ENCODE assay signal across 8 cellular contexts in genomic region chr19:19321143-19321577, GRCh38. TPM values are rescaled to one million over a fixed set of nuclear protein-coding genes. Genes with fewer than 3 reads are reported as not detected.
DNase-seq lines count a peak whose midpoint lies in the region; TF ChIP-seq lines count a peak whose summit lies in the region.

No MANE protein-coding gene starts in this region.

- peaks cover 18% of the 10 kb centered on the region for H3K79me2 ChIP-seq in trophoblast cell (ENCODE audit: control insufficient read depth, insufficient read depth, low read length, poor library complexity)

- no peak overlapping the region for H3K23ac ChIP-seq in trophoblast cell (ENCODE audit: low read length)

- H4K8ac ChIP-seq in trophoblast cell (ENCODE audit: low read depth, low read length), result peak overlapping the region; percentile 88

- peak overlapping the region; percentile 84 for H2BK5ac ChIP-seq in trophoblast cell (ENCODE audit: low read depth, low read length, poor library complexity)

- H3K4me1 ChIP-seq in trophoblast cell (ENCODE audit: control insufficient read depth in 1 of 2, insufficient read depth in 2 of 2, low read length in 2 of 2), result peaks cover 7 to 12% of the 10 kb centered on the region in 2 experiments

- H3K4me3 ChIP-seq in foreskin fibroblast (ENCODE audit: low read depth in 1 of 2, low read length in 2 of 2), result peak overlapping the region; percentile 89 to 97
- peak overlapping the region; percentile 99 for H3K4me3 ChIP-seq in trophoblast cell (ENCODE audit: low read depth, low read length)

- H4K12ac ChIP-seq in trophoblast cell (ENCODE audit: low read depth, low read length), result peak overlapping the region; percentile 43

- peak overlapping the region; percentile 94 for H3K4me2 ChIP-seq in trophoblast cell (ENCODE audit: low read length)

- H3K79me1 ChIP-seq in trophoblast cell (ENCODE audit: low read length), result peaks cover 15% of the 10 kb centered on the region

- no peak for TF ChIP-seq CTCF in foreskin fibroblast (IDR thresholded peaks at IDR 0.05; ENCODE audit: low read depth, low read length)

- H3K4ac ChIP-seq in trophoblast cell (ENCODE audit: low read depth, low read length), result peak overlapping the region; percentile 97

- H2BK120ac ChIP-seq in trophoblast cell (ENCODE audit: insufficient read depth, low read length, poor library complexity), result peak overlapping the region; percentile 90

- peak overlapping the region; percentile 95 for H2AK5ac ChIP-seq in trophoblast cell (ENCODE audit: low read length)

- WGBS in trophoblast cell (ENCODE audit: extremely low coverage, insufficient coverage, insufficient read length), result no CpG with 5 or more reads among the region's 33 CpGs

- no peak overlapping the region for H2BK12ac ChIP-seq in trophoblast cell (ENCODE audit: low read length)

- peak overlapping the region; percentile 69 for H3K27ac ChIP-seq in trophoblast cell (ENCODE audit: low read depth, low read length)

- H3K9ac ChIP-seq in trophoblast cell (ENCODE audit: low read length), result peak overlapping the region; percentile 98

- no peaks in the 10 kb centered on the region for H3K27me3 ChIP-seq in trophoblast cell (ENCODE audit: insufficient read depth, low read length)

- H3K9me3 ChIP-seq in trophoblast cell (ENCODE audit: insufficient read depth, low read depth, low read length), result no peaks in the 10 kb centered on the region

- DNase-seq in GM03348 (ENCODE audit: low spot score), result peak; percentile 45
- peak; percentile 69 for DNase-seq in HuH-7 (ENCODE audit: low spot score)
- peak; percentile 6 for DNase-seq in activated CD4-positive, alpha-beta T cell treated with anti-CD3 and anti-CD28 coated beads, Interleukin-2, amount 50 U/mL, for 1 hour
- peak in 1 of 2 donors; percentile 37 for DNase-seq in foreskin fibroblast
- peak; percentile 10 to 34 for DNase-seq in trophoblast cell
- no peak for DNase-seq in SKM-1 treated with dmso at 0.1 percent for 144 hours (lab: John Stamatoyannopoulos, UW; ENCODE audit: unreplicated experiment)
- DNase-seq in dedifferentiated amniotic fluid mesenchymal stem cell (ENCODE audit: extremely low spot score), result no peak
- no peak for DNase-seq in NCI-H2196 (lab: John Stamatoyannopoulos, UW; ENCODE audit: unreplicated experiment)

- peak overlapping the region; percentile 92 for H3K14ac ChIP-seq in trophoblast cell (ENCODE audit: low read length)

- H3K18ac ChIP-seq in trophoblast cell (ENCODE audit: low read length), result peak overlapping the region; percentile 89

- H4K91ac ChIP-seq in trophoblast cell (ENCODE audit: low read depth, low read length), result peak overlapping the region; percentile 98

- H2AFZ ChIP-seq in trophoblast cell (ENCODE audit: insufficient read depth, low read length, poor library complexity), result peak overlapping the region; percentile 51

- H3K36me3 ChIP-seq in trophoblast cell (ENCODE audit: control insufficient read depth in 1 of 2, insufficient read depth in 2 of 2, low read length in 2 of 2), result peaks cover 13 to 22% of the 10 kb centered on the region in 2 experiments

RNA-seq across cellular contexts. Expression of gene MAU2, which starts 0.5 kb away (rescaled TPM):
- polyA plus RNA-seq in trophoblast cell (2013), result 19.5 and 19.9 TPM in 2 replicates

RNA-seq across cellular contexts. Expression of gene SUGP1, which starts 0.9 kb away (rescaled TPM):
- 49.6 and 50.1 TPM in 2 replicates for polyA plus RNA-seq in trophoblast cell (2013)

RNA-seq across cellular contexts. Expression of gene TM6SF2, which starts 48.1 kb away (rescaled TPM):
- 2.8 and 2.9 TPM in 2 replicates for polyA plus RNA-seq in trophoblast cell (2013)

Comparison
In these comparisons a context has a peak if more than half of its experiments do, and no peak if none do; other contexts are left out.
1. DNase-seq: peak in GM03348 (single experiment), HuH-7 (single experiment), activated CD4-positive, alpha-beta T cell treated with anti-CD3 and anti-CD28 coated beads, Interleukin-2, amount 50 U/mL, for 1 hour (single experiment) and trophoblast cell (2 of 2); none in SKM-1 treated with dmso at 0.1 percent for 144 hours (single experiment), dedifferentiated amniotic fluid mesenchymal stem cell (single experiment) and NCI-H2196 (single experiment).